In genomic region chr5:96609369-96609768, GRCh38 we compare ENCODE assay signal across 29 cellular contexts.
"Had no signal": no experiment of that assay in that cellular context is flagged by ENCODE, and none has a peak within 500 bp of the region (broad histone marks: within the 10 kb centered on the region; RNA-seq: fewer than 3 reads in every experiment).

No MANE protein-coding gene starts in this region.

- DNase-seq: activated CD4-positive, alpha-beta memory T cell treated with anti-CD3 and anti-CD28 coated beads, Interleukin-2, amount 10 ng/mL, durations not matched to agents 7 days and 5 days; activated CD4-positive, alpha-beta T cell treated with anti-CD3 and anti-CD28 coated beads for 1 hour; activated CD4-positive, alpha-beta T cell treated with anti-CD3 and anti-CD28 coated beads for 4 hours; activated CD4-positive, alpha-beta T cell treated with anti-CD3 and anti-CD28 coated beads, Interleukin-2, amount 10 ng/mL, durations not matched to agents 7 days and 5 days; activated CD4-positive, alpha-beta T cell treated with anti-CD3 and anti-CD28 coated beads, Interleukin-2, amount 50 U/mL, for 4 hours; activated CD8-positive, alpha-beta memory T cell treated with anti-CD3 and anti-CD28 coated beads, Interleukin-2, amount 50 U/mL, for 48 hours; activated gamma-delta T cell; activated naive CD4-positive, alpha-beta T cell; activated naive CD4-positive, alpha-beta T cell treated with anti-CD3 and anti-CD28 coated beads, Interleukin-2, amount 10 ng/mL, durations not matched to agents 7 days and 5 days; activated naive CD8-positive, alpha-beta T cell treated with anti-CD3 and anti-CD28 coated beads, Interleukin-2, amount 10 ng/mL, durations not matched to agents 7 days and 5 days; activated T-cell treated with anti-CD3 and anti-CD28 coated beads for 4 hours; activated T-cell treated with anti-CD3 and anti-CD28 coated beads, Interleukin-2, amount 50 U/mL, for 24 hours; activated T-cell treated with anti-CD3 and anti-CD28 coated beads, Interleukin-2, amount 50 U/mL, for 72 hours; cortex of kidney; dermis blood vessel endothelial cell; effector CD4-positive, alpha-beta T cell; effector memory CD8-positive, alpha-beta T cell; erythroblast; foreskin keratinocyte; gastrocnemius medialis; glutamatergic neuron; heart left ventricle; T-helper 1 cell; T-helper 17 cell; T1000 had no signal

- ATAC-seq: activated naive CD4-positive, alpha-beta T cell treated with anti-CD3 and anti-CD28 coated beads, Interleukin-2, amount 50 U/mL, for 72 hours; activated T-cell treated with anti-CD3 and anti-CD28 coated beads, Interleukin-2, amount 50 U/mL, for 72 hours; effector memory CD8-positive, alpha-beta T cell; foreskin keratinocyte; gastrocnemius medialis; heart left ventricle; T-helper 17 cell had no signal

- H3K4me3 ChIP-seq: ascending aorta, breast epithelium, esophagus muscularis mucosa, gastrocnemius medialis, heart left ventricle had no signal
